8 cellular contexts compared by ENCODE assay signal in genomic region chr1:46616277-46617107, GRCh38. TPM values are rescaled to one million over a fixed set of nuclear protein-coding genes. Genes with fewer than 3 reads are reported as not detected.
A peak's percentile ranks its signal among the peaks of the same experiment; 100 is the strongest.
DNase-seq lines count a peak whose midpoint lies in the region; ATAC-seq and TF ChIP-seq lines count a peak whose summit lies in the region.

MOB3C (minus strand) TSS chr1:46616811; CDS start chr1:46613321, 3,490 bp downstream.

- H3K27me3 Mint-ChIP-seq in T-helper 17 cell = no peaks in the 10 kb centered on the region

- peak within 1 kb of the TSS; percentile 92 for H3K27ac Mint-ChIP-seq in T-helper 17 cell

- TF ChIP-seq CTCF in right atrium auricular region (IDR thresholded peaks at IDR 0.05) (no peak), uterus (IDR thresholded peaks at IDR 0.05) (peak in 1 of 4 experiments; percentile 17)

- peak; percentile 69 for ATAC-seq in GM19372 (IDR thresholded peaks at IDR 0.05; ENCODE audit: low read depth, unreplicated experiment)
- peak; percentile 52 for ATAC-seq in HG03571 (IDR thresholded peaks at IDR 0.05; ENCODE audit: unreplicated experiment)
- ATAC-seq in T-helper 17 cell = peak; percentile 83

- no peaks in the 10 kb centered on the region for H3K36me3 Mint-ChIP-seq in T-helper 17 cell (ENCODE audit: low read depth)

- intact Hi-C loops in uterus (cut with DNase I; ENCODE audit: low total_unique reads) = no loop called here

- H3K4me1 ChIP-seq in right atrium auricular region (peaks cover 0 to 53% of the 10 kb centered on the region in 2 donors), uterus (peaks cover 0 to 13% of the 10 kb centered on the region in 2 donors)

- H3K27ac ChIP-seq in angular gyrus (ENCODE audit: low read depth, low read length) = peak within 1 kb of the TSS; percentile 80
- peak within 1 kb of the TSS; percentile 90 to 96 for H3K27ac ChIP-seq in right atrium auricular region
- H3K27ac ChIP-seq in uterus = peak within 1 kb of the TSS; percentile 95 to 96

- H3K36me3 ChIP-seq in right atrium auricular region (peaks cover 1% of the 10 kb centered on the region), uterus (no peaks in the 10 kb centered on the region)

- peak within 1 kb of the TSS; percentile 95 for H3K4me3 Mint-ChIP-seq in T-helper 17 cell

- H3K27me3 ChIP-seq in right atrium auricular region (no peaks in the 10 kb centered on the region), uterus (no peaks in the 10 kb centered on the region)

- peak; percentile 77 to 80 for TF ChIP-seq POLR2A in uterus (IDR thresholded peaks at IDR 0.05)

- DNase-seq in C1 segment of cervical spinal cord (lab: John Stamatoyannopoulos, UW) (peak in 12 of 14 donors; percentile 38 to 86 (median 63)), T-helper 17 cell (peak; percentile 32 to 54 (median 53)), right atrium auricular region (ENCODE audit: low spot score) (peak; percentile 90), putamen (ENCODE audit: low spot score) (peak; percentile 75), uterus (peak; percentile 87 to 90)

- H3K4me3 ChIP-seq in right atrium auricular region = peak within 1 kb of the TSS; percentile 77 to 93
- peak within 1 kb of the TSS; percentile 61 to 97 for H3K4me3 ChIP-seq in uterus

- H3K4me1 Mint-ChIP-seq in T-helper 17 cell = peaks cover 43% of the 10 kb centered on the region

- H3K9me3 ChIP-seq in T-helper 17 cell (ENCODE audit: control insufficient read depth, low read length, poor library complexity, severe bottlenecking) = no peaks in the 10 kb centered on the region
- no peaks in the 10 kb centered on the region for H3K9me3 ChIP-seq in right atrium auricular region
- H3K9me3 ChIP-seq in uterus = no peaks in the 10 kb centered on the region

RNA-seq across cellular contexts. Expression of gene MOB3C, which starts in this region (rescaled TPM):
- total RNA-seq in T-helper 17 cell = 10 to 100 TPM; 13.3 to 20.4 TPM
- 10 to 100 TPM in 1 of 2 donors, 1 to 10 TPM in 1; 7.9 to 14.5 TPM for total RNA-seq in right atrium auricular region
- 10 to 100 TPM in 3 of 4 donors, 1 to 10 TPM in 1; 6.9 to 22.5 (median 16.6) TPM for total RNA-seq in uterus

Comparison
In these comparisons a context has a peak if more than half of its experiments do, and no peak if none do; other contexts are left out.
1. Peak in every context shown above with its lines: DNase-seq, ATAC-seq, H3K4me3 ChIP-seq and H3K27ac ChIP-seq.